In genomic region chr1:8687539-8687938, GRCh38 we compare ENCODE assay signal across 20 cellular contexts.
DNase-seq lines count a peak whose midpoint lies in the region; ATAC-seq and TF ChIP-seq lines count a peak whose summit lies in the region.
"Had no signal": no experiment of that assay in that cellular context is flagged by ENCODE, and none has a peak within 500 bp of the region (broad histone marks: within the 10 kb centered on the region; RNA-seq: fewer than 3 reads in every experiment).

No MANE protein-coding gene starts in this region.

- CTCF ChIA-PET in HEK293 (lab: Yijun Ruan, JAX): interaction anchor here (0.8 to 1.4 kb wide), 4 partner anchors 11 to 162 kb away, joined by 3 to 5 read pairs (median 4); no protein-coding TSS in a partner anchor

- ATAC-seq in lower lobe of right lung (no peak), HG02571 (IDR thresholded peaks at IDR 0.05; ENCODE audit: unreplicated experiment) (no peak)
- ATAC-seq: activated CD4-positive, alpha-beta T cell treated with anti-CD3 and anti-CD28 coated beads for 36 hours; effector memory CD8-positive, alpha-beta T cell had no signal

- DNase-seq in WERI-Rb-1 (no peak), lower lobe of right lung (no peak), stomach (no peak), posterior vena cava (ENCODE audit: low spot score) (no peak), ascending aorta (ENCODE audit: low spot score in 2 of 2) (no peak), glomerular visceral epithelial cell (ENCODE audit: extremely low spot score) (no peak)
- DNase-seq: activated CD8-positive, alpha-beta memory T cell treated with anti-CD3 and anti-CD28 coated beads for 24 hours; activated naive CD4-positive, alpha-beta T cell; activated T-cell treated with anti-CD3 and anti-CD28 coated beads, Interleukin-2, amount 50 U/mL, for 1 hour; brain microvascular endothelial cell; effector memory CD8-positive, alpha-beta T cell; KBM-7; NCI-H1436 treated with DMSO at 0.1 percent for 48 hours had no signal

- peaks cover 11% of the 10 kb centered on the region; the same call in 1 of the 2 replicates for H3K4me1 ChIP-seq in HEK293 (ENCODE audit: control insufficient read depth, insufficient read depth, low read length)
- peaks cover 26% of the 10 kb centered on the region for H3K4me1 ChIP-seq in lower lobe of right lung
- peaks cover 13 to 72% (median 32%) of the 10 kb centered on the region in 4 donors for H3K4me1 ChIP-seq in stomach
- no peaks in the 10 kb centered on the region for H3K4me1 ChIP-seq in ascending aorta
- H3K4me1 ChIP-seq: prostate gland had no signal

- H3K27ac ChIP-seq in HEK293 (ENCODE audit: extremely low read depth, low read depth, low read length): no peak overlapping the region
- peak overlapping the region; percentile 13 for H3K27ac ChIP-seq in WERI-Rb-1
- H3K27ac ChIP-seq in lower lobe of right lung: peak overlapping the region; percentile 13
- peak overlapping the region in 3 of 5 donors; percentile 56 to 66 (median 66) for H3K27ac ChIP-seq in stomach
- no peak overlapping the region for H3K27ac ChIP-seq in ascending aorta
- H3K27ac ChIP-seq: brain microvascular endothelial cell, prostate gland, SJSA1 had no signal

- 73 to 87% (median 84%) methylated on average over 2 of the region's 2 CpGs for WGBS in stomach, 5 donors

- intact Hi-C loops in lower lobe of right lung (cut with DNase I): no loop called here
- intact Hi-C loops in stomach (cut with DNase I; ENCODE audit: low total_unique reads): no loop called here
- intact Hi-C loops in posterior vena cava (cut with DNase I): no loop called here
- intact Hi-C loops in ascending aorta (cut with DNase I): no loop called here

- no peak for TF ChIP-seq POLR2A in stomach (IDR thresholded peaks at IDR 0.05)

- H3K27me3 ChIP-seq in WERI-Rb-1 (ENCODE audit: insufficient read depth, low read depth, severe bottlenecking) (no peaks in the 10 kb centered on the region), lower lobe of right lung (ENCODE audit: low read depth) (no peaks in the 10 kb centered on the region), stomach (no peaks in the 10 kb centered on the region), ascending aorta (no peaks in the 10 kb centered on the region)
- H3K27me3 ChIP-seq: brain microvascular endothelial cell, neural progenitor cell, SJSA1 had no signal

- H3K9me3 ChIP-seq in HEK293 (ENCODE audit: control insufficient read depth, insufficient read depth, low read depth, low read length) (no peaks in the 10 kb centered on the region), WERI-Rb-1 (ENCODE audit: severe bottlenecking) (no peaks in the 10 kb centered on the region), lower lobe of right lung (peaks cover 5% of the 10 kb centered on the region), stomach (no peaks in the 10 kb centered on the region), ascending aorta (no peaks in the 10 kb centered on the region)
- H3K9me3 ChIP-seq: prostate gland, SJSA1 had no signal

- H3K4me3 ChIP-seq in HEK293 (ENCODE audit: low read depth, low read length) (no peak overlapping the region), WERI-Rb-1 (ENCODE audit: low read depth, low read length) (no peak overlapping the region), lower lobe of right lung (no peak overlapping the region), stomach (no peak overlapping the region), ascending aorta (no peak overlapping the region)
- H3K4me3 ChIP-seq: neural progenitor cell, prostate gland, SJSA1, skin epidermis had no signal

- POLR2A ChIA-PET in HEK293 (lab: Yijun Ruan, JAX): no interaction called here

- TF ChIP-seq CTCF in HEK293 (tag by site-specific recombination; IDR thresholded peaks at IDR 0.05): no peak
- TF ChIP-seq CTCF in WERI-Rb-1 (IDR thresholded peaks at IDR 0.05; ENCODE audit: low read depth, low read length): no peak
- no peak for TF ChIP-seq CTCF in lower lobe of right lung (IDR thresholded peaks at IDR 0.05)
- no peak for TF ChIP-seq CTCF in stomach (IDR thresholded peaks at IDR 0.05)
- no peak for TF ChIP-seq CTCF in ascending aorta (IDR thresholded peaks at IDR 0.05)

- H3K36me3 ChIP-seq in HEK293 (ENCODE audit: control insufficient read depth in 2 of 2, insufficient read depth in 1 of 2, low read length in 2 of 2) (no peaks in the 10 kb centered on the region), WERI-Rb-1 (peaks cover 10% of the 10 kb centered on the region), lower lobe of right lung (no peaks in the 10 kb centered on the region), stomach (no peaks in the 10 kb centered on the region), ascending aorta (no peaks in the 10 kb centered on the region)
- H3K36me3 ChIP-seq: brain microvascular endothelial cell, neural progenitor cell, prostate gland, SJSA1 had no signal

- TF ChIP-seq EP300 in stomach (IDR thresholded peaks at IDR 0.05): no peak

TF ChIP-seq in HEK293, 187 proteins besides CTCF, POLR2A, EP300 and RAD21:
- TF ChIP-seq KLF17 (tag by site-specific recombination; IDR thresholded peaks at IDR 0.05) (no peak), WT1 (tag by site-specific recombination; IDR thresholded peaks at IDR 0.05) (peak; percentile 99), PRDM6 (tag by site-specific recombination; IDR thresholded peaks at IDR 0.05) (peak; percentile 74), OSR2 (tag by site-specific recombination; IDR thresholded peaks at IDR 0.05) (peak; percentile 14; the same call in 1 of the 2 replicates)

Comparison
In these comparisons a context has a peak if more than half of its experiments do, and no peak if none do; other contexts are left out.
1. H3K27ac ChIP-seq: peak in WERI-Rb-1 (single experiment), lower lobe of right lung (single experiment) and stomach (3 of 5); none in HEK293 (single experiment) and ascending aorta (0 of 2).